Comparison of ENCODE assay signal across 1 cellular context in the genomic region with DNA sequence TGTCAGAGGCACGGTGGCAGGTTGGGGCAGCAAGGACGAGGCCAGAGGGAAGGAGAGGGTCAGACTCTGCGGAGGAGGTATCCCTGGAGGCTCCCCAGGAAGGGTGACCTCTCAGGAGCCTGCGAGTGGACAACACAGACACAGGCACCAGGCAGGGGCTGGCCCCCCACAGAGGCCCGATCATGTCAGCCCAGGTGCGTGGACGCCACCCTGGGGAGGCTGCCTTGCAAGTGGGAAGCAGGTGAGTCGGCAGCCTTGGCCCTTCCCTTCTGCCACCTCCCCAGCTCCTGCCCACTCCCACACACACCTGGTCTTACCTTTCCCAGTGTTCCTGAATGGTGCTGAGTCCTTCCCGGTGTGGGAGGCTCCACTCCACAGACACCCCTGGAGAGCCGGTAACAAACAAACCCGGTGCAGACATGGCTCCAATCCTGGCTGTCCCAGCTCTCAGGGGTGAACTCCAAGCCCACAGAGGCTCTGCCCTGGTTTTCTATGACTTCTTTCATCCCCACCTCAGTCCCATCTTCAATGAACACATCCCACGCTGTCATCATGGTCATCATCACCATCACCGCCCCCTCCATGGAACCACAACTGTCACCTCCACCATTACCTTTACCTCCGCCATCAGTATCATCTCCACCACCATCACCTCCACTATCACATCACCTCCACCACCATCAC.
TF ChIP-seq lines count a peak whose summit lies in the region.

No MANE protein-coding gene starts in this region.

TF ChIP-seq in H1, 55 proteins besides CTCF, POLR2A, EP300 and RAD21:
- TF ChIP-seq RXRA (IDR thresholded peaks at IDR 0.05; ENCODE audit: insufficient read depth, low read depth, low read length) (no peak), SIRT6 (IDR thresholded peaks at IDR 0.05; ENCODE audit: low read length) (no peak), JUND (IDR thresholded peaks at IDR 0.05; ENCODE audit: low read length) (no peak)
- TF ChIP-seq, protein P1, sequence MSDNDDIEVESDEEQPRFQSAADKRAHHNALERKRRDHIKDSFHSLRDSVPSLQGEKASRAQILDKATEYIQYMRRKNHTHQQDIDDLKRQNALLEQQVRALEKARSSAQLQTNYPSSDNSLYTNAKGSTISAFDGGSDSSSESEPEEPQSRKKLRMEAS (IDR thresholded peaks at IDR 0.05), result no peak
- TF ChIP-seq, protein P2, sequence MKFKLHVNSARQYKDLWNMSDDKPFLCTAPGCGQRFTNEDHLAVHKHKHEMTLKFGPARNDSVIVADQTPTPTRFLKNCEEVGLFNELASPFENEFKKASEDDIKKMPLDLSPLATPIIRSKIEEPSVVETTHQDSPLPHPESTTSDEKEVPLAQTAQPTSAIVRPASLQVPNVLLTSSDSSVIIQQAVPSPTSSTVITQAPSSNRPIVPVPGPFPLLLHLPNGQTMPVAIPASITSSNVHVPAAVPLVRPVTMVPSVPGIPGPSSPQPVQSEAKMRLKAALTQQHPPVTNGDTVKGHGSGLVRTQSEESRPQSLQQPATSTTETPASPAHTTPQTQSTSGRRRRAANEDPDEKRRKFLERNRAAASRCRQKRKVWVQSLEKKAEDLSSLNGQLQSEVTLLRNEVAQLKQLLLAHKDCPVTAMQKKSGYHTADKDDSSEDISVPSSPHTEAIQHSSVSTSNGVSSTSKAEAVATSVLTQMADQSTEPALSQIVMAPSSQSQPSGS (IDR thresholded peaks at IDR 0.05; ENCODE audit: low read length), result no peak
